8 cellular contexts compared by ENCODE assay signal in the genomic region with DNA sequence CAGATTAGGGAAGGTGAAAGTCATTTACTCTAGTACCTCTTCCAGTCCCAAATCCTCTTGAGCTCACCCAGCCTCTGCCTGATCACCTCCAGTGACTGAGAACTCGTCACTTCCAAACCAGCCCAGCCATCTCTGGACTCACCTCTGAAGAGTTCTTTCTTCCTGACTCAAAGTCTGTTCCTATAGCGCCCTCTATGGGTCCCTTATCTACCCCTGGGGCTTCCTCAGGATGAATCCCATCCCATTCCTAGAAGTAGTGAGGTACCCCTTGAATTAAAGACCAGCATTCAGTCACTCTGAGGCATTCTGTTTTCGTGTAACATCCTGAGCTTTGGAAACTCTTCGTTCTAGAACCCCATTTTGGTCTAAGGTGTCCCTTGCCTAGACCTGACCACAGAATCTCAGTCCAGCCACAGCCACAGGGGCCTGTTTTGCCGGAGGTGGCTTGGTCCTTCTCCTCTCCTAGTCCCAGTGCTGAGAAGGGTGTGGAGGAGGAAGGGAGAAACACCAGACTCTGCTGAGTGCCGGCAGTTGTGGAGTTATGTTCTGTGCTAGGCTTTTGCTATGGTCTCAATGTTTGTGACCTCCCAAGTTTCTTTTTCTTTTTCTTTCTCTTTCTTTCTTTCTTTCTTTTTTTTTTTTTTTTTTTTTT. TPM values are rescaled to one million over a fixed set of nuclear protein-coding genes. Genes with fewer than 3 reads are reported as not detected.
DNase-seq lines count a peak whose midpoint lies in the region; ATAC-seq and TF ChIP-seq lines count a peak whose summit lies in the region.

No MANE protein-coding gene starts in this region.

- DNase-seq in COLO829 (ENCODE audit: low spot score) (peak; percentile 65), HEK293T (ENCODE audit: extremely low spot score) (peak; percentile 66), NCI-H748 treated with DMSO at 0.1 percent for 48 hours (lab: John Stamatoyannopoulos, UW) (peak; percentile 52), epithelial cell of prostate (ENCODE audit: low read depth, low spot score) (peak; percentile 40), occipital lobe (lab: John Stamatoyannopoulos, UW) (no peak)
- no peak for DNase-seq in activated naive CD4-positive, alpha-beta T cell treated with anti-CD3 and anti-CD28 coated beads, Interleukin-2, amount 50 U/mL, for 16 hours

- ATAC-seq in GM21529 (IDR thresholded peaks at IDR 0.05; ENCODE audit: unreplicated experiment): no peak
- ATAC-seq in GM21619 (IDR thresholded peaks at IDR 0.05; ENCODE audit: unreplicated experiment): no peak

- CTCF ChIA-PET in HEK293T (lab: Yijun Ruan, JAX): interaction anchor here (2.1 to 2.2 kb wide), 2 partner anchors 10 to 18 kb away, joined by 6 to 9 read pairs; no protein-coding TSS in a partner anchor

- no peak overlapping the region for H3K27ac ChIP-seq in epithelial cell of prostate

- POLR2A ChIA-PET in HEK293T (lab: Yijun Ruan, JAX): no interaction called here

TF ChIP-seq in HEK293T, 16 proteins besides CTCF, POLR2A, EP300 and RAD21:
- TF ChIP-seq NFRKB (IDR thresholded peaks at IDR 0.05) (no peak), CTBP1 (IDR thresholded peaks at IDR 0.05; ENCODE audit: borderline replicate concordance) (no peak), ZNF384 (IDR thresholded peaks at IDR 0.05) (no peak), HDGF (IDR thresholded peaks at IDR 0.05; ENCODE audit: borderline replicate concordance) (no peak), FOXA1 (IDR thresholded peaks at IDR 0.05) (no peak), FOXK2 (IDR thresholded peaks at IDR 0.05) (no peak), ELF4 (IDR thresholded peaks at IDR 0.05) (no peak), SUZ12 (IDR thresholded peaks at IDR 0.05) (no peak), TARDBP (IDR thresholded peaks at IDR 0.05) (no peak), SP1 (IDR thresholded peaks at IDR 0.05) (no peak), LEF1 (IDR thresholded peaks at IDR 0.05; ENCODE audit: borderline replicate concordance) (no peak), ARNT (IDR thresholded peaks at IDR 0.05) (no peak), L3MBTL2 (conservative IDR thresholded peaks at IDR 0.05) (no peak), BHLHE40 (IDR thresholded peaks at IDR 0.05; ENCODE audit: borderline replicate concordance) (no peak), FOXM1 (IDR thresholded peaks at IDR 0.05; ENCODE audit: borderline replicate concordance) (no peak)
- TF ChIP-seq, protein P1, sequence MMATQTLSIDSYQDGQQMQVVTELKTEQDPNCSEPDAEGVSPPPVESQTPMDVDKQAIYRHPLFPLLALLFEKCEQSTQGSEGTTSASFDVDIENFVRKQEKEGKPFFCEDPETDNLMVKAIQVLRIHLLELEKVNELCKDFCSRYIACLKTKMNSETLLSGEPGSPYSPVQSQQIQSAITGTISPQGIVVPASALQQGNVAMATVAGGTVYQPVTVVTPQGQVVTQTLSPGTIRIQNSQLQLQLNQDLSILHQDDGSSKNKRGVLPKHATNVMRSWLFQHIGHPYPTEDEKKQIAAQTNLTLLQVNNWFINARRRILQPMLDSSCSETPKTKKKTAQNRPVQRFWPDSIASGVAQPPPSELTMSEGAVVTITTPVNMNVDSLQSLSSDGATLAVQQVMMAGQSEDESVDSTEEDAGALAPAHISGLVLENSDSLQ (IDR thresholded peaks at IDR 0.05): no peak

RNA-seq across cellular contexts. Expression of gene SIX3, which starts 32.7 kb away (rescaled TPM):
- not detected for total RNA-seq in occipital lobe

RNA-seq across cellular contexts. Expression of gene SIX2, which starts 35.1 kb away (rescaled TPM):
- total RNA-seq in occipital lobe: 0.16 TPM

Comparison
In these comparisons a context has a peak if more than half of its experiments do, and no peak if none do; other contexts are left out.
1. DNase-seq: peak in COLO829 (single experiment), HEK293T (single experiment), NCI-H748 treated with DMSO at 0.1 percent for 48 hours (single experiment) and epithelial cell of prostate (single experiment); none in occipital lobe (single experiment) and activated naive CD4-positive, alpha-beta T cell treated with anti-CD3 and anti-CD28 coated beads, Interleukin-2, amount 50 U/mL, for 16 hours (single experiment).